Comparison of ENCODE assay signal across 24 cellular contexts in the genomic region with DNA sequence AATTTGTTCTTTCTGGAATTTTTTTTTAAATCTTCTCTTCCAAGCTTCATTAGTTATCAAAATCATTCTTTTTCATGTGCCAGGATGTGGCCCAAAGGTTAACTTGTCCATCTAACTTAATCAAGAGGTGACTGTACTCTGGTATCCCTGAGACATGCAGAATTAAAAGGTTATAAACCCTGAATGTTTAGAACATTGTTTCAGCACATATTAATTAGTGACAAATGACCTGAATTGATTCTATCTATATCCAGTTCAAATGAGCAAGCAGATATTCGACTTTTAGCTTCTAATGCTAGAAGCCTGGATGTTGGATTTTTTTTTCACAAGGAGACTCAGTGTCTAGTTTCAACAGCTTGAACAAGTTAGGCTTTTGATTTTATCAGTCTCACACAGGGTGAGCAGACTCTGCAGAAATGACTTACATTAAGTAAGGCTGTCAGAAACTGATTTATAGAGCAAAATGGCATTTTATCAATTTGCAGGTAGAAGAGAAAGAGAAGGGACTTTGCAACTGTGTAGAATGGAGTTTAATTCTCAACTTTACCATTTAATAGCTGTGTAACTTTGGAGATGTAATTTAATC.
DNase-seq lines count a peak whose midpoint lies in the region; ATAC-seq and TF ChIP-seq lines count a peak whose summit lies in the region.
"Had no signal": no experiment of that assay in that cellular context is flagged by ENCODE, and none has a peak within 500 bp of the region (broad histone marks: within the 10 kb centered on the region; RNA-seq: fewer than 3 reads in every experiment).

No MANE protein-coding gene starts in this region.

- intact Hi-C loops in A673 (cut with micrococcal nuclease; ENCODE audit: unreplicated experiment) (no loop called here), posterior cingulate gyrus (cut with DNase I) (no loop called here)

- peak overlapping the region; percentile 70 for H3K27ac Mint-ChIP-seq in chondrocyte (ENCODE audit: unreplicated experiment)
- peak overlapping the region; percentile 74 for H3K27ac Mint-ChIP-seq in mesothelial cell of epicardium
- H3K27ac Mint-ChIP-seq: CD8-positive, alpha-beta memory T cell had no signal

- POLR2A ChIA-PET in A673 (lab: Charles Lee; ENCODE audit: low non-redundant PET) = no interaction called here

- ATAC-seq in GM21360 (IDR thresholded peaks at IDR 0.05; ENCODE audit: unreplicated experiment) = no peak

- no peak overlapping the region for H3K4me3 Mint-ChIP-seq in chondrocyte (ENCODE audit: unreplicated experiment)
- no peak overlapping the region for H3K4me3 Mint-ChIP-seq in mesothelial cell of epicardium
- H3K4me3 Mint-ChIP-seq: CD8-positive, alpha-beta memory T cell; neural crest cell had no signal

- H3K27me3 ChIP-seq in A673 (replicated peaks; ENCODE audit: insufficient read depth, low read depth, low read length, poor library complexity) = no peaks in the 10 kb centered on the region
- H3K27me3 ChIP-seq: BE2C had no signal

- no peaks in the 10 kb centered on the region for H3K9me3 ChIP-seq in A673 (ENCODE audit: low read depth, low read length, poor library complexity, severe bottlenecking)
- H3K9me3 ChIP-seq: BE2C had no signal

- BruUV-seq in A673 (replicated peaks; lab: Mats Ljungman, UMichigan) = no TSS peak

- H3K4me1 ChIP-seq in A673 (ENCODE audit: insufficient read depth, low read length, poor library complexity, severe bottlenecking) = peaks cover 11% of the 10 kb centered on the region

- DNase-seq in A673 (ENCODE audit: low spot score) (peak; percentile 33), NCI-H2171 (lab: John Stamatoyannopoulos, UW) (peak; percentile 8), chondrocyte (ENCODE audit: low spot score) (no peak), mesothelial cell of epicardium (ENCODE audit: low spot score in 2 of 2, unreplicated experiment in 2 of 2) (no peak), posterior cingulate gyrus (no peak), GM10266 (ENCODE audit: extremely low spot score) (no peak), islet precursor cell (no peak)
- DNase-seq: activated CD4-positive, alpha-beta T cell treated with anti-CD3 and anti-CD28 coated beads for 4 hours; activated effector memory CD4-positive, alpha-beta T cell treated with Interleukin-2 at 50 U/mL for 16 hours; activated T-cell treated with anti-CD3 and anti-CD28 coated beads for 4 hours; BE2C; CD8-positive, alpha-beta memory T cell; DMS53; HCEC 1CT; KBM-7; kidney; NCI-H1105; NCI-H2029; NCI-H82; stimulated activated naive CD4-positive, alpha-beta T cell treated with Interleukin-2 at 50 U/mL for 16 hours had no signal

- no peak overlapping the region for H3K4me3 ChIP-seq in A673 (ENCODE audit: low read depth, low read length, poor library complexity, severe bottlenecking)
- H3K4me3 ChIP-seq: lung had no signal

- H3K9me3 Mint-ChIP-seq in chondrocyte (ENCODE audit: low read depth) = no peaks in the 10 kb centered on the region
- peaks cover 5% of the 10 kb centered on the region for H3K9me3 Mint-ChIP-seq in mesothelial cell of epicardium
- H3K9me3 Mint-ChIP-seq: CD8-positive, alpha-beta memory T cell; neural crest cell had no signal

- CTCF ChIA-PET in A673 (lab: Charles Lee) = no interaction called here

- H3K27me3 Mint-ChIP-seq in chondrocyte (ENCODE audit: low read depth) (no peaks in the 10 kb centered on the region), mesothelial cell of epicardium (ENCODE audit: low read depth) (no peaks in the 10 kb centered on the region)
- H3K27me3 Mint-ChIP-seq: CD8-positive, alpha-beta memory T cell had no signal

- H3K27ac ChIP-seq in A673 (ENCODE audit: low read depth, low read length, poor library complexity, severe bottlenecking) = no peak overlapping the region
- H3K27ac ChIP-seq: VCaP had no signal

- no peaks in the 10 kb centered on the region for H3K36me3 ChIP-seq in A673 (ENCODE audit: insufficient read depth, low read length, poor library complexity, severe bottlenecking)
- H3K36me3 ChIP-seq: BE2C had no signal

- H3K36me3 Mint-ChIP-seq in chondrocyte (ENCODE audit: low read depth) = no peaks in the 10 kb centered on the region
- H3K36me3 Mint-ChIP-seq in mesothelial cell of epicardium = peaks cover 3% of the 10 kb centered on the region
- H3K36me3 Mint-ChIP-seq: CD8-positive, alpha-beta memory T cell had no signal

- TF ChIP-seq CTCF in A673 (conservative IDR thresholded peaks at IDR 0.05; ENCODE audit: low read depth, low read length) = no peak
- TF ChIP-seq CTCF in chondrocyte (IDR thresholded peaks at IDR 0.05) = no peak
- TF ChIP-seq CTCF in mesothelial cell of epicardium (IDR thresholded peaks at IDR 0.05; ENCODE audit: unreplicated experiment) = no peak
- no peak for TF ChIP-seq CTCF in GM10266 (IDR thresholded peaks at IDR 0.05; ENCODE audit: control insufficient read depth, insufficient read depth, low read depth, missing control alignments)

- H3K4me1 Mint-ChIP-seq in chondrocyte (ENCODE audit: low read depth) = peaks cover 49% of the 10 kb centered on the region
- peaks cover 27% of the 10 kb centered on the region for H3K4me1 Mint-ChIP-seq in mesothelial cell of epicardium
- H3K4me1 Mint-ChIP-seq: CD8-positive, alpha-beta memory T cell had no signal

Comparison
In these comparisons a context has a peak if more than half of its experiments do, and no peak if none do; other contexts are left out.
1. DNase-seq: peak in A673 (single experiment) and NCI-H2171 (single experiment); none in chondrocyte (single experiment), mesothelial cell of epicardium (0 of 2), posterior cingulate gyrus (0 of 10), GM10266 (single experiment) and islet precursor cell (single experiment).